In genomic region chr5:123206618-123207320, GRCh38 we compare ENCODE assay signal across 1 cellular context.
TF ChIP-seq lines count a peak whose summit lies in the region.

No MANE protein-coding gene starts in this region.

TF ChIP-seq in SK-N-SH, 30 proteins besides CTCF, POLR2A, EP300 and RAD21 (continued from another document):
- TF ChIP-seq TCF12 (IDR thresholded peaks at IDR 0.05) (no peak), IRF3 (IDR thresholded peaks at IDR 0.05; ENCODE audit: low read depth, low read length) (no peak), RXRA (IDR thresholded peaks at IDR 0.05; ENCODE audit: borderline replicate concordance, low read depth) (no peak), RCOR1 (IDR thresholded peaks at IDR 0.05; ENCODE audit: low read length) (no peak), JUND (IDR thresholded peaks at IDR 0.05) (no peak), USF2 (IDR thresholded peaks at IDR 0.05; ENCODE audit: borderline replicate concordance, low read depth, low read length) (no peak)
